10 cellular contexts compared by ENCODE assay signal in genomic region chr10:11553773-11554381, GRCh38.
DNase-seq lines count a peak whose midpoint lies in the region; ATAC-seq lines count a peak whose summit lies in the region.
"Had no signal": no experiment of that assay in that cellular context is flagged by ENCODE, and none has a peak within 500 bp of the region (broad histone marks: within the 10 kb centered on the region; RNA-seq: fewer than 3 reads in every experiment).

No MANE protein-coding gene starts in this region.

- ATAC-seq in GM18519 (IDR thresholded peaks at IDR 0.05; ENCODE audit: low FRiP score, unreplicated experiment) (peak; percentile 66), GM21515 (IDR thresholded peaks at IDR 0.05; ENCODE audit: unreplicated experiment) (peak; percentile 84), HG03378 (IDR thresholded peaks at IDR 0.05; ENCODE audit: unreplicated experiment) (peak; percentile 80)

- peak overlapping the region; percentile 88 for H3K27ac ChIP-seq in epithelial cell of prostate

- DNase-seq in epithelial cell of prostate (ENCODE audit: low read depth, low spot score) (no peak), amniotic stem cell (lab: John Stamatoyannopoulos, UW) (no peak), RKO (ENCODE audit: low spot score) (no peak), NCI-H446 (lab: John Stamatoyannopoulos, UW) (no peak), NCI-H510A (lab: John Stamatoyannopoulos, UW) (no peak)
- DNase-seq: foreskin fibroblast, NCI-H526 treated with DMSO at 0.1 percent for 48 hours had no signal
